Comparison of ENCODE assay signal across 17 cellular contexts in the genomic region with DNA sequence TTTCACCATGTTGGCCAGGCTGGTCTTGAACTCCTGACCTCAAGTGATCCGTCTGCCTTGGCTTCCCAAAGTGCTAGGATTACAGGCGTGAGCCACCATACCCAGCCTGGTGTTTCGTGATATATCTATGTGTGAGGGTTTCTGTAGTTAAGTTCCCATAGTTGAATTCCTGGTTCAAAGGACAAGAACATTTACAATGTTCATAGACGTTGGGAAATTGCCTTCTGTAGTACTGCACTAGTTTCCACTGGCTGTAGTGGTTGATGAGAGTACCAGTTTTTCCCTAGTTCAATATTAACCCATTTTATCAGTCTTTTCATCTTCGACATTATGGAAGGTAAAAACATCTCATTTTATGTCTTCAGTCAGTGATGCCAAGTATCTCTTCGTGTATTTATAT.
DNase-seq lines count a peak whose midpoint lies in the region; ATAC-seq and TF ChIP-seq lines count a peak whose summit lies in the region.
"Had no signal": no experiment of that assay in that cellular context is flagged by ENCODE, and none has a peak within 500 bp of the region (broad histone marks: within the 10 kb centered on the region; RNA-seq: fewer than 3 reads in every experiment).

No MANE protein-coding gene starts in this region.

- H3K27me3 ChIP-seq in GM23338 (ENCODE audit: insufficient read depth), result no peaks in the 10 kb centered on the region

- H3K27me3 Mint-ChIP-seq in GM23338 (ENCODE audit: insufficient read depth, low read depth, poor library complexity) (peaks cover 9% of the 10 kb centered on the region), WTC11 (ENCODE audit: low read depth) (no peaks in the 10 kb centered on the region)
- H3K27me3 Mint-ChIP-seq in stimulated activated memory B cell treated with anti-CD40 and anti-IgM and Interleukin-4, amounts not matched to agents 10 μg/mL and 1 μg/mL and 100 μg/mL, for 72 hours, result no peaks in the 10 kb centered on the region
- H3K27me3 Mint-ChIP-seq: B cell had no signal

- intact Hi-C loops in left colon (cut with DNase I, micrococcal nuclease), result no loop called here
- intact Hi-C loops in posterior cingulate gyrus (cut with DNase I), result no loop called here

- no peak overlapping the region for H2AFZ ChIP-seq in GM23338

- H3K9me3 Mint-ChIP-seq in GM23338, result no peaks in the 10 kb centered on the region; the same call in 2 of the 3 replicates
- no peaks in the 10 kb centered on the region for H3K9me3 Mint-ChIP-seq in WTC11
- no peaks in the 10 kb centered on the region for H3K9me3 Mint-ChIP-seq in stimulated activated memory B cell treated with anti-CD40 and anti-IgM and Interleukin-4, amounts not matched to agents 10 μg/mL and 1 μg/mL and 100 μg/mL, for 72 hours
- H3K9me3 Mint-ChIP-seq: CD8-positive, alpha-beta T cell had no signal

- CTCF ChIA-PET in WTC11 (lab: Charles Lee), result interaction anchor here (1.0 kb wide), 1 partner anchor 20 kb away, joined by 3 read pairs; no protein-coding TSS in a partner anchor

- no peaks in the 10 kb centered on the region for H3K36me3 ChIP-seq in GM23338 (ENCODE audit: insufficient read depth)
- H3K36me3 ChIP-seq: HAP-1 had no signal

- H3K27ac Mint-ChIP-seq in GM23338, result peak overlapping the region; percentile 51; the same call in 1 of the 2 replicates
- peak overlapping the region; percentile 32 for H3K27ac Mint-ChIP-seq in WTC11
- H3K27ac Mint-ChIP-seq in stimulated activated memory B cell treated with anti-CD40 and anti-IgM and Interleukin-4, amounts not matched to agents 10 μg/mL and 1 μg/mL and 100 μg/mL, for 72 hours, result peak overlapping the region; percentile 67
- H3K27ac Mint-ChIP-seq: B cell; CD8-positive, alpha-beta T cell had no signal

- H3K79me2 ChIP-seq in GM23338 (replicated peaks; ENCODE audit: insufficient read depth), result peaks cover 97% of the 10 kb centered on the region

- H3K4me1 Mint-ChIP-seq in GM23338 (peaks cover 51% of the 10 kb centered on the region), WTC11 (peaks cover 60% of the 10 kb centered on the region)
- H3K4me1 Mint-ChIP-seq in stimulated activated memory B cell treated with anti-CD40 and anti-IgM and Interleukin-4, amounts not matched to agents 10 μg/mL and 1 μg/mL and 100 μg/mL, for 72 hours, result peaks cover 41% of the 10 kb centered on the region

- DNase-seq in GM23338 (ENCODE audit: low spot score) (no peak), WTC11 (ENCODE audit: low spot score) (no peak), left colon (peak in 1 of 2 donors; percentile 22), posterior cingulate gyrus (no peak), GF-D8 (lab: John Stamatoyannopoulos, UW) (no peak), SK-N-DZ (ENCODE audit: low spot score) (no peak)
- DNase-seq: ACHN; CD8-positive, alpha-beta T cell; EL; NCI-H1048; NCI-H226; NCI-H526; SK-N-SH had no signal

- POLR2A ChIA-PET in WTC11 (lab: Charles Lee), result interaction anchor here (0.7 kb wide), 2 partner anchors 41 to 468 kb away, joined by 3 read pairs; no protein-coding TSS in a partner anchor

- H3K4me3 Mint-ChIP-seq in GM23338 (no peak overlapping the region), WTC11 (no peak overlapping the region)
- H3K4me3 Mint-ChIP-seq in stimulated activated memory B cell treated with anti-CD40 and anti-IgM and Interleukin-4, amounts not matched to agents 10 μg/mL and 1 μg/mL and 100 μg/mL, for 72 hours, result no peak overlapping the region
- H3K4me3 Mint-ChIP-seq: B cell; CD8-positive, alpha-beta T cell had no signal

- peak overlapping the region; percentile 71 for H3K4me2 ChIP-seq in GM23338

- H3K9me2 ChIP-seq in GM23338 (ENCODE audit: insufficient read depth), result no peaks in the 10 kb centered on the region
- H3K9me2 ChIP-seq: SK-N-SH had no signal

- no peaks in the 10 kb centered on the region for H4K20me1 ChIP-seq in GM23338 (replicated peaks; ENCODE audit: insufficient read depth)

- ATAC-seq in GM23338, result no peak
- ATAC-seq in WTC11, result no peak
- ATAC-seq in left colon, result peak; percentile 77
- ATAC-seq in stimulated activated memory B cell treated with anti-CD40 and anti-IgM and Interleukin-4, amounts not matched to agents 10 μg/mL and 1 μg/mL and 100 μg/mL, for 72 hours, result no peak
- no peak for ATAC-seq in GM18873 (IDR thresholded peaks at IDR 0.05; ENCODE audit: low FRiP score, unreplicated experiment)
- ATAC-seq: CD8-positive, alpha-beta T cell had no signal

- H3K4me1 ChIP-seq in GM23338 (ENCODE audit: insufficient read depth), result peaks cover 48% of the 10 kb centered on the region
- H3K4me1 ChIP-seq: HAP-1 had no signal

- H3F3A ChIP-seq in GM23338 (replicated peaks; ENCODE audit: low read depth), result no peaks in the 10 kb centered on the region

- H3K36me3 Mint-ChIP-seq in GM23338 (ENCODE audit: low read depth), result no peaks in the 10 kb centered on the region
- no peaks in the 10 kb centered on the region for H3K36me3 Mint-ChIP-seq in WTC11
- no peaks in the 10 kb centered on the region for H3K36me3 Mint-ChIP-seq in stimulated activated memory B cell treated with anti-CD40 and anti-IgM and Interleukin-4, amounts not matched to agents 10 μg/mL and 1 μg/mL and 100 μg/mL, for 72 hours
- H3K36me3 Mint-ChIP-seq: CD8-positive, alpha-beta T cell had no signal

- TF ChIP-seq CTCF in GM23338 (conservative IDR thresholded peaks at IDR 0.05; ENCODE audit: low read depth in 2 of 2), result no peak
- TF ChIP-seq CTCF in WTC11 (IDR thresholded peaks at IDR 0.05), result no peak

- H3K4me3 ChIP-seq in GM23338, result no peak overlapping the region
- H3K4me3 ChIP-seq: HAP-1 had no signal

- no peak overlapping the region; the same call in 1 of the 2 replicates for H3K27ac ChIP-seq in GM23338 (ENCODE audit: low read depth)

TF ChIP-seq in GM23338, 12 proteins besides CTCF, POLR2A, EP300 and RAD21 (continues in another document):
- no peak for TF ChIP-seq JUNB (IDR thresholded peaks at IDR 0.05; ENCODE audit: unreplicated experiment)
- no peak for TF ChIP-seq POLR2AphosphoS5 (IDR thresholded peaks at IDR 0.05; ENCODE audit: low read depth)
- TF ChIP-seq, protein P1, sequence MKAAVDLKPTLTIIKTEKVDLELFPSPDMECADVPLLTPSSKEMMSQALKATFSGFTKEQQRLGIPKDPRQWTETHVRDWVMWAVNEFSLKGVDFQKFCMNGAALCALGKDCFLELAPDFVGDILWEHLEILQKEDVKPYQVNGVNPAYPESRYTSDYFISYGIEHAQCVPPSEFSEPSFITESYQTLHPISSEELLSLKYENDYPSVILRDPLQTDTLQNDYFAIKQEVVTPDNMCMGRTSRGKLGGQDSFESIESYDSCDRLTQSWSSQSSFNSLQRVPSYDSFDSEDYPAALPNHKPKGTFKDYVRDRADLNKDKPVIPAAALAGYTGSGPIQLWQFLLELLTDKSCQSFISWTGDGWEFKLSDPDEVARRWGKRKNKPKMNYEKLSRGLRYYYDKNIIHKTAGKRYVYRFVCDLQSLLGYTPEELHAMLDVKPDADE (IDR thresholded peaks at IDR 0.05), result no peak

TF ChIP-seq in WTC11, 78 proteins besides CTCF, POLR2A, EP300 and RAD21 (continues in another document):
- TF ChIP-seq STAT6 (CRISPR knock-in tag; conservative IDR thresholded peaks at IDR 0.05; ENCODE audit: low read depth) (no peak), ZMAT4 (CRISPR knock-in tag; IDR thresholded peaks at IDR 0.05) (no peak), ZNF219 (CRISPR knock-in tag; IDR thresholded peaks at IDR 0.05; ENCODE audit: borderline replicate concordance) (no peak), CREM (CRISPR knock-in tag; IDR thresholded peaks at IDR 0.05) (no peak)
